ENCODE assay signal across 12 cellular contexts in the genomic region with DNA sequence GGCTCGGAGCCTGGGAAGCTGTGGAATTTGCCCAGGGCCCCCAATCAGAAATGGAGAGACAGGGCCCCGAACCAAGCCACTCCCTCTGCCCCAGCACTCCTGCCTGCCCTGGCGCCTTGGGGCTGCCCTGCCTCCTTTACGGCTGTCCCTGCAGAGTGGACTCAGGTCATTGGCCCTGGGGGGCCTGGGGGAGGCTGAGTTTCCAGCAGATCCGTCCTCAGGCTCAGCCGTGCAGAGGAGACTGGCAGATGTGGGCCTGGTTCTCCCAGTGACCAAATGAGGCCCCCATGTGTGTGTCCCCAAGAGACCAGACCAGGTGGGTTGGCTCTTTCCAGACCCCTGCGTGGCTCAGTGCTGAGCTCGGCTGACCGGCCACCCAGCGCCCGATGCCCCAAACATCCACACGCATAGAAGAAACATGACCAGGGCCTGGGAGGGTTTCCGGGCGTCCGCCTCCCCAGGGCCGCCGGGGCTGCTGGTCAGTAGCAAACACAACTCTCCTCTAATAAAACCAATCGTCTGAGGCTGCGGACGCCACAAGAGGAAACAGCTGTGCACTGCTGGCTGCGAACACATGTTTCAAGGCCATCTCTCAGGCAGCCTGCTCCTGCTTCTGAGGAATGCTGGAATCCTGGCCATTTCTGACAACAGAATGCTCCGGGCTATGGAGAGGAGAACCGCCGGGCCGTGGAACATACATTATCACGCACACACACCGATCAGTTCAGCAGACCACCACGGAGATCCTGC. TPM values are rescaled to one million over a fixed set of nuclear protein-coding genes. Genes with fewer than 3 reads are reported as not detected.
A peak's percentile ranks its signal among the peaks of the same experiment; 100 is the strongest.
DNase-seq lines count a peak whose midpoint lies in the region; ATAC-seq and TF ChIP-seq lines count a peak whose summit lies in the region.
"Had no signal": no experiment of that assay in that cellular context is flagged by ENCODE, and none has a peak within 500 bp of the region (broad histone marks: within the 10 kb centered on the region; RNA-seq: fewer than 3 reads in every experiment).

No MANE protein-coding gene starts in this region.

- DNase-seq in EL: peak; percentile 52
- DNase-seq in WTC11 (ENCODE audit: low spot score): peak; percentile 10
- peak; percentile 50 for DNase-seq in left cardiac atrium
- peak; percentile 73 for DNase-seq in pulmonary artery endothelial cell (ENCODE audit: low read depth, low spot score)
- DNase-seq in A673 (ENCODE audit: low spot score): no peak
- DNase-seq in BE2C: no peak
- no peak for DNase-seq in kidney glomerular epithelial cell (lab: John Stamatoyannopoulos, UW)
- DNase-seq: activated CD8-positive, alpha-beta memory T cell treated with anti-CD3 and anti-CD28 coated beads for 24 hours; NCI-H226; stimulated activated CD8-positive, alpha-beta memory T cell treated with anti-CD3 and anti-CD28 coated beads, Interleukin-4, amount 100 ng/mL, for 48 hours had no signal

- H3K4me3 ChIP-seq in A673 (ENCODE audit: low read depth, low read length, poor library complexity, severe bottlenecking) (no peak overlapping the region), BE2C (ENCODE audit: low read depth, low read length) (no peak overlapping the region)
- H3K4me3 ChIP-seq: ascending aorta had no signal

- H3K9me3 Mint-ChIP-seq in WTC11: peaks cover 25% of the 10 kb centered on the region

- POLR2A ChIA-PET in WTC11 (lab: Charles Lee) (no interaction called here), A673 (lab: Charles Lee; ENCODE audit: low non-redundant PET) (no interaction called here)

- H3K27me3 ChIP-seq in A673 (replicated peaks; ENCODE audit: insufficient read depth, low read depth, low read length, poor library complexity): no peaks in the 10 kb centered on the region
- no peaks in the 10 kb centered on the region for H3K27me3 ChIP-seq in BE2C
- H3K27me3 ChIP-seq: ascending aorta had no signal

- CTCF ChIA-PET in WTC11 (lab: Charles Lee): no interaction called here
- CTCF ChIA-PET in A673 (lab: Charles Lee): no interaction called here

- ATAC-seq in WTC11: no peak
- peak; percentile 45 to 62 for ATAC-seq in left cardiac atrium
- ATAC-seq in GM21360 (IDR thresholded peaks at IDR 0.05; ENCODE audit: unreplicated experiment): no peak

- H3K4me3 Mint-ChIP-seq in WTC11: no peak overlapping the region

- TF ChIP-seq CTCF in WTC11 (IDR thresholded peaks at IDR 0.05) (no peak), A673 (conservative IDR thresholded peaks at IDR 0.05; ENCODE audit: low read depth, low read length) (no peak), BE2C (IDR thresholded peaks at IDR 0.05; ENCODE audit: low read depth, low read length) (no peak)

- H3K36me3 ChIP-seq in A673 (ENCODE audit: insufficient read depth, low read length, poor library complexity, severe bottlenecking): no peaks in the 10 kb centered on the region
- H3K36me3 ChIP-seq in BE2C: no peaks in the 10 kb centered on the region
- H3K36me3 ChIP-seq: ascending aorta had no signal

- no peak overlapping the region for H3K27ac ChIP-seq in A673 (ENCODE audit: low read depth, low read length, poor library complexity, severe bottlenecking)
- H3K27ac ChIP-seq: ascending aorta had no signal

- no peak overlapping the region for H3K27ac Mint-ChIP-seq in WTC11

- peaks cover 17% of the 10 kb centered on the region for H3K4me1 ChIP-seq in A673 (ENCODE audit: insufficient read depth, low read length, poor library complexity, severe bottlenecking)
- no peaks in the 10 kb centered on the region for H3K4me1 ChIP-seq in BE2C

- peaks cover 10% of the 10 kb centered on the region for H3K36me3 Mint-ChIP-seq in WTC11

- BruUV-seq in A673 (replicated peaks; lab: Mats Ljungman, UMichigan): no TSS peak

- H3K9me3 ChIP-seq in A673 (ENCODE audit: low read depth, low read length, poor library complexity, severe bottlenecking) (no peaks in the 10 kb centered on the region), BE2C (no peaks in the 10 kb centered on the region)
- H3K9me3 ChIP-seq: ascending aorta had no signal

- H3K27me3 Mint-ChIP-seq in WTC11 (ENCODE audit: low read depth): no peaks in the 10 kb centered on the region

- peaks cover 15% of the 10 kb centered on the region for H3K4me1 Mint-ChIP-seq in WTC11

- intact Hi-C loops in left cardiac atrium (cut with DNase I): no loop called here
- intact Hi-C loops in A673 (cut with micrococcal nuclease; ENCODE audit: unreplicated experiment): no loop called here

TF ChIP-seq in WTC11, 78 proteins besides CTCF, POLR2A, EP300 and RAD21:
- TF ChIP-seq KAT7 (CRISPR knock-in tag; IDR thresholded peaks at IDR 0.05; ENCODE audit: borderline replicate concordance): no peak
- no peak for TF ChIP-seq ZNF671 (CRISPR knock-in tag; IDR thresholded peaks at IDR 0.05)
- TF ChIP-seq, protein P1, sequence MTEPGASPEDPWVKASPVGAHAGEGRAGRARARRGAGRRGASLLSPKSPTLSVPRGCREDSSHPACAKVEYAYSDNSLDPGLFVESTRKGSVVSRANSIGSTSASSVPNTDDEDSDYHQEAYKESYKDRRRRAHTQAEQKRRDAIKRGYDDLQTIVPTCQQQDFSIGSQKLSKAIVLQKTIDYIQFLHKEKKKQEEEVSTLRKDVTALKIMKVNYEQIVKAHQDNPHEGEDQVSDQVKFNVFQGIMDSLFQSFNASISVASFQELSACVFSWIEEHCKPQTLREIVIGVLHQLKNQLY (CRISPR knock-in tag; IDR thresholded peaks at IDR 0.05): no peak
- no peak for TF ChIP-seq GTF2I (CRISPR knock-in tag; conservative IDR thresholded peaks at IDR 0.05)
- no peak for TF ChIP-seq TEAD4 (CRISPR knock-in tag; IDR thresholded peaks at IDR 0.05)
- no peak for TF ChIP-seq SMAD3 (CRISPR knock-in tag; IDR thresholded peaks at IDR 0.05; ENCODE audit: borderline replicate concordance)
- no peak for TF ChIP-seq ATF1 (CRISPR knock-in tag; IDR thresholded peaks at IDR 0.05)
- no peak for TF ChIP-seq ZNF263 (CRISPR knock-in tag; IDR thresholded peaks at IDR 0.05; ENCODE audit: low read depth)
- TF ChIP-seq, protein P2, sequence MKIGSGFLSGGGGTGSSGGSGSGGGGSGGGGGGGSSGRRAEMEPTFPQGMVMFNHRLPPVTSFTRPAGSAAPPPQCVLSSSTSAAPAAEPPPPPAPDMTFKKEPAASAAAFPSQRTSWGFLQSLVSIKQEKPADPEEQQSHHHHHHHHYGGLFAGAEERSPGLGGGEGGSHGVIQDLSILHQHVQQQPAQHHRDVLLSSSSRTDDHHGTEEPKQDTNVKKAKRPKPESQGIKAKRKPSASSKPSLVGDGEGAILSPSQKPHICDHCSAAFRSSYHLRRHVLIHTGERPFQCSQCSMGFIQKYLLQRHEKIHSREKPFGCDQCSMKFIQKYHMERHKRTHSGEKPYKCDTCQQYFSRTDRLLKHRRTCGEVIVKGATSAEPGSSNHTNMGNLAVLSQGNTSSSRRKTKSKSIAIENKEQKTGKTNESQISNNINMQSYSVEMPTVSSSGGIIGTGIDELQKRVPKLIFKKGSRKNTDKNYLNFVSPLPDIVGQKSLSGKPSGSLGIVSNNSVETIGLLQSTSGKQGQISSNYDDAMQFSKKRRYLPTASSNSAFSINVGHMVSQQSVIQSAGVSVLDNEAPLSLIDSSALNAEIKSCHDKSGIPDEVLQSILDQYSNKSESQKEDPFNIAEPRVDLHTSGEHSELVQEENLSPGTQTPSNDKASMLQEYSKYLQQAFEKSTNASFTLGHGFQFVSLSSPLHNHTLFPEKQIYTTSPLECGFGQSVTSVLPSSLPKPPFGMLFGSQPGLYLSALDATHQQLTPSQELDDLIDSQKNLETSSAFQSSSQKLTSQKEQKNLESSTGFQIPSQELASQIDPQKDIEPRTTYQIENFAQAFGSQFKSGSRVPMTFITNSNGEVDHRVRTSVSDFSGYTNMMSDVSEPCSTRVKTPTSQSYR (CRISPR knock-in tag; IDR thresholded peaks at IDR 0.05): no peak
- TF ChIP-seq, protein P3, sequence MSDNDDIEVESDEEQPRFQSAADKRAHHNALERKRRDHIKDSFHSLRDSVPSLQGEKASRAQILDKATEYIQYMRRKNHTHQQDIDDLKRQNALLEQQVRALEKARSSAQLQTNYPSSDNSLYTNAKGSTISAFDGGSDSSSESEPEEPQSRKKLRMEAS (CRISPR knock-in tag; IDR thresholded peaks at IDR 0.05): no peak
- no peak for TF ChIP-seq FOXK1 (CRISPR knock-in tag; IDR thresholded peaks at IDR 0.05)
- TF ChIP-seq ZNF423 (CRISPR knock-in tag; IDR thresholded peaks at IDR 0.05): no peak
- TF ChIP-seq, protein P4, sequence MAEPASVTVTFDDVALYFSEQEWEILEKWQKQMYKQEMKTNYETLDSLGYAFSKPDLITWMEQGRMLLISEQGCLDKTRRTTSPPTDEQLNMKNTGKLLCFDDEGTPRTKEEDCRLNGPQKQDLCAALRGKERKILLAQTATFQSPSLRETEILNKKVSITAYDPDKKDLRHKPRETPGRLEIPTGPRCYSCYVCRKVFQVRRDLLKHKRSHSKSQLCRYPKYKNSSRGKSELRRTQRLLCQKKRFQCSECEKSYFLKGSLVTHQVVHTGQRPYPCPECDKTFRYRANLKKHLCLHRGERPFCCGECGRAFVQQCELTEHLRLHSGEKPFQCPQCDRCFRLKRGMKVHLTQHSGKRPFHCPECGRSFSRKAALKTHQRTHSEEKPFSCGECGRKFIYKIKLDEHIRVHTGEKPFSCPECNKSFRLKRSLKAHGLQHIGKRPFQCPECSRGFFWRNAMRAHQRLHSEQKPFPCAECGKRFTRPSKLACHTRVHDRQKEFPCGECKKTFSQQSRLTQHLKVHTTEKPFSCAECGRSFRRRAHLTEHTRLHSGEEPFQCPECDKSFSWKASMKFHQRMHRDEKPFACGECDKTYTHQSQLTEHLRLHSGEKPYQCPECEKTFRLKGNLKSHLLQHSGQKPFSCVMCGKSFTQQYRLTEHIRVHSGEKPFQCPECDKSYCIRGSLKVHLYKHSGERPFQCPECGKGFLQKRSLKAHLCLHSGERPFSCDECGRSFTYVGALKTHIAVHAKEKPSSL (CRISPR knock-in tag; conservative IDR thresholded peaks at IDR 0.05): no peak
- TF ChIP-seq, protein P5, sequence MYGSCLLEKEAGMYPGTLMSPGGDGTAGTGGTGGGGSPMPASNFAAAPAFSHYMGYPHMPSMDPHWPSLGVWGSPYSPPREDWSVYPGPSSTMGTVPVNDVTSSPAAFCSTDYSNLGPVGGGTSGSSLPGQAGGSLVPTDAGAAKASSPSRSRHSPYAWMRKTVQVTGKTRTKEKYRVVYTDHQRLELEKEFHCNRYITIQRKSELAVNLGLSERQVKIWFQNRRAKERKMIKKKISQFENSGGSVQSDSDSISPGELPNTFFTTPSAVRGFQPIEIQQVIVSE (CRISPR knock-in tag; IDR thresholded peaks at IDR 0.05; ENCODE audit: borderline replicate concordance): no peak
- no peak for TF ChIP-seq NR2C2 (CRISPR knock-in tag; IDR thresholded peaks at IDR 0.05)
- TF ChIP-seq JAZF1 (CRISPR knock-in tag; IDR thresholded peaks at IDR 0.05): no peak

RNA-seq across cellular contexts. Expression of a gene that starts 54.8 kb away (rescaled TPM):
- 114 to 131 TPM (median 129 TPM) in 3 replicates for total RNA-seq in WTC11 (2021)
- total RNA-seq in left cardiac atrium: 10 to 100 TPM; 27.5 to 33.9 TPM
- total RNA-seq in pulmonary artery endothelial cell: 63.2 and 75.6 TPM in 2 replicates
- total RNA-seq in A673 (2021): 2.1 and 4.3 TPM in 2 replicates
- polyA plus RNA-seq in BE2C (2012; ENCODE audit: insufficient read depth, insufficient read length, low read depth): not detected

Comparison
In these comparisons a context has a peak if more than half of its experiments do, and no peak if none do; other contexts are left out.
1. DNase-seq: peak in EL (single experiment), WTC11 (single experiment), left cardiac atrium (single experiment) and pulmonary artery endothelial cell (single experiment); none in A673 (single experiment), BE2C (single experiment) and kidney glomerular epithelial cell (single experiment).
2. ATAC-seq: peak in left cardiac atrium (2 of 2); none in WTC11 (single experiment) and GM21360 (single experiment).